ENCODE assay signal across 1 cellular context in genomic region chr4:41994461-41994860, GRCh38.
TF ChIP-seq lines count a peak whose summit lies in the region.

No MANE protein-coding gene starts in this region.

TF ChIP-seq in K562, 482 proteins besides CTCF, POLR2A, EP300 and RAD21 (continued from another document):
- TF ChIP-seq FOXO4 (CRISPR knock-in tag; IDR thresholded peaks at IDR 0.05) (no peak), NFIC (IDR thresholded peaks at IDR 0.05) (no peak), MTA3 (IDR thresholded peaks at IDR 0.05; ENCODE audit: borderline replicate concordance) (no peak), MECOM (CRISPR knock-in tag; IDR thresholded peaks at IDR 0.05) (no peak)
